1 cellular context compared by ENCODE assay signal in genomic region chr4:53583513-53583912, GRCh38.
TF ChIP-seq lines count a peak whose summit lies in the region.

No MANE protein-coding gene starts in this region.

TF ChIP-seq in WTC11, 78 proteins besides CTCF, POLR2A, EP300 and RAD21 (continued from another document):
- TF ChIP-seq ARID4B (CRISPR knock-in tag; IDR thresholded peaks at IDR 0.05; ENCODE audit: borderline replicate concordance) = no peak
- TF ChIP-seq ZNF532 (CRISPR knock-in tag; IDR thresholded peaks at IDR 0.05; ENCODE audit: borderline replicate concordance) = no peak
- no peak for TF ChIP-seq RELA (CRISPR knock-in tag; IDR thresholded peaks at IDR 0.05; ENCODE audit: borderline replicate concordance)
- TF ChIP-seq FOXP4 (CRISPR knock-in tag; IDR thresholded peaks at IDR 0.05) = no peak
- no peak for TF ChIP-seq TEAD4 (CRISPR knock-in tag; IDR thresholded peaks at IDR 0.05)
- no peak for TF ChIP-seq TP53 (CRISPR knock-in tag; IDR thresholded peaks at IDR 0.05)
- no peak for TF ChIP-seq E2F1 (CRISPR knock-in tag; IDR thresholded peaks at IDR 0.05)
- no peak for TF ChIP-seq AR (CRISPR knock-in tag; IDR thresholded peaks at IDR 0.05)
- no peak for TF ChIP-seq RORB (CRISPR knock-in tag; IDR thresholded peaks at IDR 0.05)
- TF ChIP-seq ZNF425 (CRISPR knock-in tag; conservative IDR thresholded peaks at IDR 0.05) = no peak
